In genomic region chr12:106985479-106985878, GRCh38 we compare ENCODE assay signal across 11 cellular contexts. TPM values are rescaled to one million over a fixed set of nuclear protein-coding genes. Genes with fewer than 3 reads are reported as not detected.
DNase-seq lines count a peak whose midpoint lies in the region; FAIRE-seq lines count a peak whose summit lies in the region.
"Had no signal": no experiment of that assay in that cellular context is flagged by ENCODE, and none has a peak within 500 bp of the region (broad histone marks: within the 10 kb centered on the region; RNA-seq: fewer than 3 reads in every experiment).

No MANE protein-coding gene starts in this region.

- WGBS in small intestine, 3 donors = 42 to 85% (median 61%) methylated on average over 5 of the region's 5 CpGs

- no peak for DNase-seq in activated T-cell treated with anti-CD3 and anti-CD28 coated beads, Interleukin-2, amount 50 U/mL, for 24 hours
- no peak for DNase-seq in activated T-cell treated with anti-CD3 and anti-CD28 coated beads, Interleukin-2, amount 50 U/mL, for 48 hours
- peak; percentile 24 to 53 for DNase-seq in SHP77 (lab: John Stamatoyannopoulos, UW)
- no peak for DNase-seq in immature natural killer cell
- peak; percentile 64 for DNase-seq in small intestine
- DNase-seq in NCI-H510A treated with DMSO at 0.1 percent for 48 hours (lab: John Stamatoyannopoulos, UW) = no peak
- no peak for DNase-seq in GF-D8 (lab: John Stamatoyannopoulos, UW)
- no peak for DNase-seq in middle frontal gyrus (ENCODE audit: extremely low spot score, low spot score)
- DNase-seq: effector CD8-positive, alpha-beta T cell; NCI-H2107; SW 1271 had no signal

- no peaks in the 10 kb centered on the region for H3K27me3 ChIP-seq in small intestine (ENCODE audit: control insufficient read depth in 2 of 2, insufficient read depth in 2 of 2, low read length in 2 of 2)

- no peaks in the 10 kb centered on the region for H3K36me3 ChIP-seq in small intestine (ENCODE audit: control insufficient read depth in 2 of 2, insufficient read depth in 2 of 2, low read length in 2 of 2)

- peaks cover 8% of the 10 kb centered on the region for H3K9me3 Mint-ChIP-seq in activated T-cell treated with anti-CD3 and anti-CD28 coated beads, Interleukin-2, amount 50 U/mL, for 24 hours
- H3K9me3 Mint-ChIP-seq in immature natural killer cell = no peaks in the 10 kb centered on the region

- H3K4me3 ChIP-seq in small intestine (ENCODE audit: low read depth in 1 of 2, low read length in 2 of 2) = peak overlapping the region in 1 of 2 donors; percentile 0

- peaks cover 38% of the 10 kb centered on the region for H3K36me3 Mint-ChIP-seq in activated T-cell treated with anti-CD3 and anti-CD28 coated beads, Interleukin-2, amount 50 U/mL, for 24 hours (ENCODE audit: low read depth)
- H3K36me3 Mint-ChIP-seq in immature natural killer cell = peaks cover 12 to 18% (median 16%) of the 10 kb centered on the region in 3 donors

- no peak for FAIRE-seq in small intestine (lab: Jason Lieb, UNC)

- peak overlapping the region; percentile 85 for H3K4me3 Mint-ChIP-seq in activated T-cell treated with anti-CD3 and anti-CD28 coated beads, Interleukin-2, amount 50 U/mL, for 24 hours
- peak overlapping the region; percentile 0 to 99 (median 97) for H3K4me3 Mint-ChIP-seq in immature natural killer cell

- peaks cover 60% of the 10 kb centered on the region for H3K4me1 Mint-ChIP-seq in activated T-cell treated with anti-CD3 and anti-CD28 coated beads, Interleukin-2, amount 50 U/mL, for 24 hours (ENCODE audit: low read depth)
- peaks cover 37 to 40% of the 10 kb centered on the region in 2 donors for H3K4me1 Mint-ChIP-seq in immature natural killer cell

- H3K4me1 ChIP-seq in small intestine (ENCODE audit: control insufficient read depth in 2 of 2, insufficient read depth in 1 of 2, low read depth in 1 of 2, low read length in 1 of 2) = peaks cover 8 to 9% of the 10 kb centered on the region in 2 donors

- H3K27me3 Mint-ChIP-seq in activated T-cell treated with anti-CD3 and anti-CD28 coated beads, Interleukin-2, amount 50 U/mL, for 24 hours = no peaks in the 10 kb centered on the region
- peaks cover 3 to 9% (median 3%) of the 10 kb centered on the region in 3 donors for H3K27me3 Mint-ChIP-seq in immature natural killer cell (ENCODE audit: low read depth in 3 of 3)

- no peak overlapping the region for H3K27ac Mint-ChIP-seq in activated T-cell treated with anti-CD3 and anti-CD28 coated beads, Interleukin-2, amount 50 U/mL, for 24 hours
- peak overlapping the region in 5 of 6 donors; percentile 12 to 96 (median 82) for H3K27ac Mint-ChIP-seq in immature natural killer cell

- no peak overlapping the region for H3K27ac ChIP-seq in small intestine (ENCODE audit: low read depth in 1 of 2, low read length in 1 of 2)

- H3K9me3 ChIP-seq in small intestine (ENCODE audit: control insufficient read depth, low read depth) = no peaks in the 10 kb centered on the region

RNA-seq across cellular contexts. Expression of gene MTERF2, which starts 1.5 kb away (rescaled TPM):
- polyA plus RNA-seq in immature natural killer cell (10 to 100 TPM in 1 of 3 donors, 1 to 10 TPM in 2; 7.7 to 10.6 (median 9.7) TPM), small intestine (10 to 100 TPM in 2 of 3 donors, 1 to 10 TPM in 1; 4.9 to 20.8 (median 10.7) TPM)

RNA-seq across cellular contexts. Expression of gene TMEM263, which starts 29.8 kb away (rescaled TPM):
- polyA plus RNA-seq in immature natural killer cell = 10 to 100 TPM; 30.2 to 33.5 (median 31.0) TPM
- 10 to 100 TPM; 12.7 to 27.3 (median 13.8) TPM for polyA plus RNA-seq in small intestine

Comparison
In these comparisons a context has a peak if more than half of its experiments do, and no peak if none do; other contexts are left out.
1. DNase-seq: peak in SHP77 (2 of 2) and small intestine (single experiment); none in activated T-cell treated with anti-CD3 and anti-CD28 coated beads, Interleukin-2, amount 50 U/mL, for 24 hours (single experiment), activated T-cell treated with anti-CD3 and anti-CD28 coated beads, Interleukin-2, amount 50 U/mL, for 48 hours (0 of 2), immature natural killer cell (0 of 3), NCI-H510A treated with DMSO at 0.1 percent for 48 hours (single experiment), GF-D8 (single experiment) and middle frontal gyrus (single experiment).